In genomic region chr2:38514603-38515154, GRCh38 we compare ENCODE assay signal across 19 cellular contexts.
DNase-seq lines count a peak whose midpoint lies in the region; FAIRE-seq and TF ChIP-seq lines count a peak whose summit lies in the region.
"Had no signal": no experiment of that assay in that cellular context is flagged by ENCODE, and none has a peak within 500 bp of the region (broad histone marks: within the 10 kb centered on the region; RNA-seq: fewer than 3 reads in every experiment).

No MANE protein-coding gene starts in this region.

- H3K4me1 Mint-ChIP-seq in mesothelial cell of epicardium (peaks cover 28% of the 10 kb centered on the region), nephron progenitor cell (peaks cover 54% of the 10 kb centered on the region)
- no peaks in the 10 kb centered on the region for H3K4me1 Mint-ChIP-seq in activated naive CD4-positive, alpha-beta T cell treated with anti-CD3 and anti-CD28 coated beads, Interleukin-2, amount 10 ng/mL, durations not matched to agents 7 days and 5 days
- H3K4me1 Mint-ChIP-seq: B cell, endodermal cell, natural killer cell had no signal

- no peak overlapping the region for H3K4me2 ChIP-seq in PC-9

- H3K79me2 ChIP-seq in PC-9 (ENCODE audit: low read depth): no peaks in the 10 kb centered on the region

- CTCF ChIA-PET in PC-9 (lab: Charles Lee): no interaction called here
- CTCF ChIA-PET in activated naive CD4-positive, alpha-beta T cell treated with anti-CD3 and anti-CD28 coated beads, Interleukin-2, amount 10 ng/mL, durations not matched to agents 7 days and 5 days (lab: Charles Lee): interaction anchor here (6.9 kb wide), 1 partner anchor 198 kb away, joined by 131 read pairs; no protein-coding TSS in a partner anchor

- peaks cover 7% of the 10 kb centered on the region for H3K9me3 Mint-ChIP-seq in mesothelial cell of epicardium
- peaks cover 5% of the 10 kb centered on the region for H3K9me3 Mint-ChIP-seq in nephron progenitor cell
- no peaks in the 10 kb centered on the region for H3K9me3 Mint-ChIP-seq in activated naive CD4-positive, alpha-beta T cell treated with anti-CD3 and anti-CD28 coated beads, Interleukin-2, amount 10 ng/mL, durations not matched to agents 7 days and 5 days
- H3K9me3 Mint-ChIP-seq: endodermal cell; natural killer cell; stimulated activated naive CD8-positive, alpha-beta T cell treated with anti-CD3 and anti-CD28 coated beads, Interleukin-15, Interleukin-2, amounts not matched to agents 100 ng/mL and 50 ng/mL, for 24 hours had no signal

- TSS peak; percentile 84 for BruUV-seq in PC-9 (replicated peaks; lab: Mats Ljungman, UMichigan)

- TF ChIP-seq POLR2A in testis (IDR thresholded peaks at IDR 0.05): no peak

- H3K27me3 ChIP-seq in PC-9 (ENCODE audit: insufficient read depth, low read depth): no peaks in the 10 kb centered on the region
- no peaks in the 10 kb centered on the region for H3K27me3 ChIP-seq in bronchial epithelial cell (ENCODE audit: control insufficient read depth, insufficient read depth, low read length)
- no peaks in the 10 kb centered on the region for H3K27me3 ChIP-seq in testis

- no peaks in the 10 kb centered on the region for H3K9me3 ChIP-seq in PC-9 (ENCODE audit: insufficient read depth, low read depth)
- no peaks in the 10 kb centered on the region for H3K9me3 ChIP-seq in testis

- no peak overlapping the region for H3K27ac ChIP-seq in PC-9
- H3K27ac ChIP-seq in testis: peak overlapping the region; percentile 84 to 85
- H3K27ac ChIP-seq: SK-N-MC had no signal

- no peak for DNase-seq in PC-9
- DNase-seq in bronchial epithelial cell (ENCODE audit: low read depth): peak; percentile 40
- no peak for DNase-seq in mesothelial cell of epicardium (ENCODE audit: low spot score in 2 of 2, unreplicated experiment in 2 of 2)
- DNase-seq in testis: no peak
- no peak for DNase-seq in urothelium cell line (ENCODE audit: low spot score)
- no peak for DNase-seq in nephron progenitor cell
- no peak for DNase-seq in activated naive CD4-positive, alpha-beta T cell treated with anti-CD3 and anti-CD28 coated beads, Interleukin-2, amount 10 ng/mL, durations not matched to agents 7 days and 5 days
- no peak for DNase-seq in RPMI8226
- DNase-seq: endodermal cell, GF-D8, MV-4-11, natural killer cell, NCI-H1930, NCI-H526, T-helper 9 cell had no signal

- POLR2A ChIA-PET in PC-9 (lab: Charles Lee; ENCODE audit: unreplicated experiment): no interaction called here

- intact Hi-C loops in PC-9 (cut with micrococcal nuclease; ENCODE audit: unreplicated experiment) (no loop called here), testis (cut with DNase I; ENCODE audit: low total_unique reads) (no loop called here)

- no peak overlapping the region for H2AFZ ChIP-seq in PC-9

- peaks cover 2% of the 10 kb centered on the region for H3K27me3 Mint-ChIP-seq in mesothelial cell of epicardium (ENCODE audit: low read depth)
- peaks cover 6% of the 10 kb centered on the region for H3K27me3 Mint-ChIP-seq in nephron progenitor cell (ENCODE audit: low read depth, poor library complexity)
- peaks cover 35% of the 10 kb centered on the region for H3K27me3 Mint-ChIP-seq in activated naive CD4-positive, alpha-beta T cell treated with anti-CD3 and anti-CD28 coated beads, Interleukin-2, amount 10 ng/mL, durations not matched to agents 7 days and 5 days

- TF ChIP-seq CTCF in PC-9 (conservative IDR thresholded peaks at IDR 0.05): no peak
- no peak for TF ChIP-seq CTCF in bronchial epithelial cell (IDR thresholded peaks at IDR 0.05; ENCODE audit: insufficient read depth, low read length, severe bottlenecking)
- no peak for TF ChIP-seq CTCF in mesothelial cell of epicardium (IDR thresholded peaks at IDR 0.05; ENCODE audit: unreplicated experiment)
- no peak for TF ChIP-seq CTCF in testis (IDR thresholded peaks at IDR 0.05)
- no peak for TF ChIP-seq CTCF in nephron progenitor cell (IDR thresholded peaks at IDR 0.05)

- no peaks in the 10 kb centered on the region for H4K20me1 ChIP-seq in PC-9 (ENCODE audit: insufficient read depth)

- H3K4me3 ChIP-seq in PC-9: no peak overlapping the region
- H3K4me3 ChIP-seq in bronchial epithelial cell (ENCODE audit: low read depth, low read length): no peak overlapping the region
- H3K4me3 ChIP-seq in testis: peak overlapping the region; percentile 33 to 49
- H3K4me3 ChIP-seq: SK-N-MC had no signal

- H3K4me3 Mint-ChIP-seq in mesothelial cell of epicardium (no peak overlapping the region), nephron progenitor cell (no peak overlapping the region)
- no peak overlapping the region for H3K4me3 Mint-ChIP-seq in activated naive CD4-positive, alpha-beta T cell treated with anti-CD3 and anti-CD28 coated beads, Interleukin-2, amount 10 ng/mL, durations not matched to agents 7 days and 5 days
- H3K4me3 Mint-ChIP-seq: B cell; endodermal cell; natural killer cell; stimulated activated naive CD8-positive, alpha-beta T cell treated with anti-CD3 and anti-CD28 coated beads, Interleukin-15, Interleukin-2, amounts not matched to agents 100 ng/mL and 50 ng/mL, for 24 hours had no signal

- H3K9me2 ChIP-seq in PC-9 (ENCODE audit: insufficient read depth): peaks cover 3% of the 10 kb centered on the region; the same call in 1 of the 2 replicates

- peak overlapping the region; percentile 96 for H3K27ac Mint-ChIP-seq in mesothelial cell of epicardium
- no peak overlapping the region for H3K27ac Mint-ChIP-seq in nephron progenitor cell
- no peak overlapping the region for H3K27ac Mint-ChIP-seq in activated naive CD4-positive, alpha-beta T cell treated with anti-CD3 and anti-CD28 coated beads, Interleukin-2, amount 10 ng/mL, durations not matched to agents 7 days and 5 days
- H3K27ac Mint-ChIP-seq: B cell; endodermal cell; natural killer cell; stimulated activated naive CD8-positive, alpha-beta T cell treated with anti-CD3 and anti-CD28 coated beads, Interleukin-15, Interleukin-2, amounts not matched to agents 100 ng/mL and 50 ng/mL, for 24 hours had no signal

- no peak for FAIRE-seq in bronchial epithelial cell (lab: Jason Lieb, UNC)
- FAIRE-seq in urothelium cell line (lab: Jason Lieb, UNC): no peak
- FAIRE-seq: GM12892 had no signal

- WGBS in testis, 2 donors: 43 to 62% methylated on average over 3 of the region's 3 CpGs

- H3K36me3 Mint-ChIP-seq in mesothelial cell of epicardium (no peaks in the 10 kb centered on the region), nephron progenitor cell (ENCODE audit: low read depth) (no peaks in the 10 kb centered on the region)
- no peaks in the 10 kb centered on the region for H3K36me3 Mint-ChIP-seq in activated naive CD4-positive, alpha-beta T cell treated with anti-CD3 and anti-CD28 coated beads, Interleukin-2, amount 10 ng/mL, durations not matched to agents 7 days and 5 days
- H3K36me3 Mint-ChIP-seq: natural killer cell had no signal

- no peaks in the 10 kb centered on the region for H3K36me3 ChIP-seq in PC-9 (ENCODE audit: low read depth)
- no peaks in the 10 kb centered on the region for H3K36me3 ChIP-seq in bronchial epithelial cell (ENCODE audit: control insufficient read depth, insufficient read depth, low read length)
- H3K36me3 ChIP-seq in testis (ENCODE audit: low read depth, missing control alignments): no peaks in the 10 kb centered on the region

- H3K4me1 ChIP-seq in PC-9 (replicated peaks; ENCODE audit: insufficient read depth) (peaks cover 2% of the 10 kb centered on the region; the same call in 1 of the 2 replicates), testis (peaks cover 17% of the 10 kb centered on the region)

- H3F3A ChIP-seq in PC-9 (ENCODE audit: insufficient read depth, low read depth): no peaks in the 10 kb centered on the region

Comparison
In these comparisons a context has a peak if more than half of its experiments do, and no peak if none do; other contexts are left out.
1. H3K4me3 ChIP-seq: peak in testis (2 of 2); none in PC-9 (single experiment) and bronchial epithelial cell (single experiment).